ENCODE assay signal across 9 cellular contexts in genomic region chr1:174165471-174166137, GRCh38. TPM values are rescaled to one million over a fixed set of nuclear protein-coding genes. Genes with fewer than 3 reads are reported as not detected.
DNase-seq lines count a peak whose midpoint lies in the region; ATAC-seq, FAIRE-seq and TF ChIP-seq lines count a peak whose summit lies in the region.
"Had no signal": no experiment of that assay in that cellular context is flagged by ENCODE, and none has a peak within 500 bp of the region (broad histone marks: within the 10 kb centered on the region; RNA-seq: fewer than 3 reads in every experiment).

No MANE protein-coding gene starts in this region.

- H3K4me1 Mint-ChIP-seq in activated T-helper 17 cell treated with anti-CD3 and anti-CD28 coated beads, Interleukin-2, amount 50 U/mL, for 72 hours: peaks cover 44% of the 10 kb centered on the region

- no peak for ATAC-seq in activated T-helper 17 cell treated with anti-CD3 and anti-CD28 coated beads, Interleukin-2, amount 50 U/mL, for 72 hours (replicated peaks)
- peak; percentile 96 for ATAC-seq in left lobe of liver
- no peak for ATAC-seq in HG03139 (IDR thresholded peaks at IDR 0.05; ENCODE audit: unreplicated experiment)
- ATAC-seq in GM21717 (IDR thresholded peaks at IDR 0.05; ENCODE audit: unreplicated experiment): no peak
- ATAC-seq in left colon: no peak

- peaks cover 60% of the 10 kb centered on the region for H3K36me3 Mint-ChIP-seq in activated T-helper 17 cell treated with anti-CD3 and anti-CD28 coated beads, Interleukin-2, amount 50 U/mL, for 72 hours (ENCODE audit: low read depth)

- peak overlapping the region; percentile 58 for H3K27ac Mint-ChIP-seq in activated T-helper 17 cell treated with anti-CD3 and anti-CD28 coated beads, Interleukin-2, amount 50 U/mL, for 72 hours

- peak; percentile 54 for FAIRE-seq in GM12891 (lab: Jason Lieb, UNC)

- H3K4me3 Mint-ChIP-seq in activated T-helper 17 cell treated with anti-CD3 and anti-CD28 coated beads, Interleukin-2, amount 50 U/mL, for 72 hours: peak overlapping the region; percentile 61

- H3K4me3 ChIP-seq in AG10803 (ENCODE audit: low read length): no peak overlapping the region
- H3K4me3 ChIP-seq: ascending aorta had no signal

- 0 out of 2 replicates have a peak, but pooled peaks have one; percentile 7 for TF ChIP-seq CTCF in AG10803 (conservative IDR thresholded peaks at IDR 0.05; ENCODE audit: low read length)

- intact Hi-C loops in left colon (cut with DNase I, micrococcal nuclease): no loop called here

- no peaks in the 10 kb centered on the region for H3K27me3 Mint-ChIP-seq in activated T-helper 17 cell treated with anti-CD3 and anti-CD28 coated beads, Interleukin-2, amount 50 U/mL, for 72 hours

- no peaks in the 10 kb centered on the region for H3K9me3 Mint-ChIP-seq in activated T-helper 17 cell treated with anti-CD3 and anti-CD28 coated beads, Interleukin-2, amount 50 U/mL, for 72 hours

- DNase-seq in AG10803 (ENCODE audit: low read depth) (peak; percentile 76), GM12891 (ENCODE audit: insufficient read length, low spot score) (no peak), left lobe of liver (ENCODE audit: low spot score) (peak; percentile 76), A172 (ENCODE audit: low spot score) (no peak), left colon (no peak)

- TF ChIP-seq POLR2A in GM12891 (IDR thresholded peaks at IDR 0.05; ENCODE audit: low read depth, low read length): no peak

TF ChIP-seq in GM12891, 5 proteins besides CTCF, POLR2A, EP300 and RAD21:
- TF ChIP-seq POLR2AphosphoS5 (IDR thresholded peaks at IDR 0.05; ENCODE audit: low read depth, low read length): no peak
- no peak for TF ChIP-seq TAF1 (IDR thresholded peaks at IDR 0.05; ENCODE audit: low read depth, low read length)
- no peak for TF ChIP-seq SPI1 (IDR thresholded peaks at IDR 0.05; ENCODE audit: low read depth, low read length)
- TF ChIP-seq PAX5 (IDR thresholded peaks at IDR 0.05; ENCODE audit: insufficient read depth, low read length, severe bottlenecking): no peak
- TF ChIP-seq POU2F2 (IDR thresholded peaks at IDR 0.05; ENCODE audit: low read depth, low read length): no peak

RNA-seq across cellular contexts. Expression of gene RABGAP1L, which starts 6.3 kb away (rescaled TPM):
- polyA plus RNA-seq in GM12891 (2012; ENCODE audit: low read depth, missing spikeins): 78.2 TPM
- 10 to 100 TPM; 38.4 to 54.1 TPM for total RNA-seq in activated T-helper 17 cell treated with anti-CD3 and anti-CD28 coated beads, Interleukin-2, amount 50 U/mL, for 72 hours
- 17.0 TPM for total RNA-seq in left lobe of liver
- 26.2 and 43.9 TPM in 2 replicates for total RNA-seq in A172 (2014; rRNA removed; shearing (Covaris generic))
- total RNA-seq in left colon: 10 to 100 TPM; 67.8 to 70.4 TPM

Comparison
In these comparisons a context has a peak if more than half of its experiments do, and no peak if none do; other contexts are left out.
1. DNase-seq: peak in AG10803 (single experiment) and left lobe of liver (single experiment); none in GM12891 (single experiment), A172 (single experiment) and left colon (0 of 2).